In genomic region chr9:90870646-90871326, GRCh38 we compare ENCODE assay signal across 8 cellular contexts.
DNase-seq lines count a peak whose midpoint lies in the region; ATAC-seq and TF ChIP-seq lines count a peak whose summit lies in the region.

No MANE protein-coding gene starts in this region.

- H3K4me3 ChIP-seq in AG09309 (ENCODE audit: control insufficient read depth, low read depth, low read length) = no peak overlapping the region

- no peaks in the 10 kb centered on the region for H3K36me3 Mint-ChIP-seq in activated CD4-positive, alpha-beta memory T cell treated with anti-CD3 and anti-CD28 coated beads for 36 hours
- H3K36me3 Mint-ChIP-seq in osteocyte (ENCODE audit: unreplicated experiment) = no peaks in the 10 kb centered on the region

- H3K27me3 Mint-ChIP-seq in activated CD4-positive, alpha-beta memory T cell treated with anti-CD3 and anti-CD28 coated beads for 36 hours = peaks cover 9% of the 10 kb centered on the region
- peaks cover 49% of the 10 kb centered on the region for H3K27me3 Mint-ChIP-seq in osteocyte (ENCODE audit: unreplicated experiment)

- peak; percentile 87 for TF ChIP-seq CTCF in AG09309 (IDR thresholded peaks at IDR 0.05; ENCODE audit: control insufficient read depth, insufficient read depth, low read depth, low read length, missing control alignments)
- TF ChIP-seq CTCF in GM13977 (IDR thresholded peaks at IDR 0.05; ENCODE audit: extremely low read depth, insufficient read depth, missing control alignments) = peak; percentile 86
- TF ChIP-seq CTCF in osteocyte (IDR thresholded peaks at IDR 0.05) = peak; percentile 91

- DNase-seq in AG09309 (ENCODE audit: low read depth) (no peak), GM13977 (ENCODE audit: low spot score) (peak; percentile 62), NCI-H2196 (lab: John Stamatoyannopoulos, UW; ENCODE audit: unreplicated experiment) (peak; percentile 48), fibroblast of peridontal ligament (ENCODE audit: extremely low read depth) (peak; percentile 60), osteocyte (ENCODE audit: extremely low spot score, unreplicated experiment) (peak; percentile 25)
- DNase-seq in activated CD4-positive, alpha-beta memory T cell treated with anti-CD3 and anti-CD28 coated beads for 36 hours = peak; percentile 41

- CTCF ChIA-PET in activated CD4-positive, alpha-beta memory T cell treated with anti-CD3 and anti-CD28 coated beads for 36 hours (lab: Charles Lee) = interaction anchor here (0.6 to 2.5 kb wide), 15 partner anchors 8 to 1273 kb away, joined by 3 to 14 read pairs (median 4); no protein-coding TSS in a partner anchor

- ATAC-seq in HG03457 (IDR thresholded peaks at IDR 0.05; ENCODE audit: unreplicated experiment) (no peak), GM18858 (IDR thresholded peaks at IDR 0.05; ENCODE audit: unreplicated experiment) (no peak)

- in situ Hi-C loops in GM13977 (cut with MboI; ENCODE audit: low pct_unique_long_range_greater_than_20kb, low sequenced_read_pairs, unreplicated experiment) = loop anchor here (25.0 kb wide), 2 partner anchors 108 to 658 kb away; no protein-coding TSS in a partner anchor

- H3K4me3 Mint-ChIP-seq in activated CD4-positive, alpha-beta memory T cell treated with anti-CD3 and anti-CD28 coated beads for 36 hours = no peak overlapping the region
- H3K4me3 Mint-ChIP-seq in osteocyte (ENCODE audit: unreplicated experiment) = no peak overlapping the region

- H3K27ac Mint-ChIP-seq in activated CD4-positive, alpha-beta memory T cell treated with anti-CD3 and anti-CD28 coated beads for 36 hours = no peak overlapping the region
- no peak overlapping the region for H3K27ac Mint-ChIP-seq in osteocyte (ENCODE audit: unreplicated experiment)

- H3K9me3 Mint-ChIP-seq in activated CD4-positive, alpha-beta memory T cell treated with anti-CD3 and anti-CD28 coated beads for 36 hours = no peaks in the 10 kb centered on the region
- H3K9me3 Mint-ChIP-seq in osteocyte (ENCODE audit: unreplicated experiment) = no peaks in the 10 kb centered on the region

- intact Hi-C loops in activated CD4-positive, alpha-beta memory T cell treated with anti-CD3 and anti-CD28 coated beads for 36 hours (cut with micrococcal nuclease) = loop anchor here (2.0 to 5.0 kb wide), 4 partner anchors 116 to 1278 kb away; no protein-coding TSS in a partner anchor

- POLR2A ChIA-PET in activated CD4-positive, alpha-beta memory T cell treated with anti-CD3 and anti-CD28 coated beads for 36 hours (lab: Charles Lee) = no interaction called here

- no peaks in the 10 kb centered on the region for H3K4me1 Mint-ChIP-seq in activated CD4-positive, alpha-beta memory T cell treated with anti-CD3 and anti-CD28 coated beads for 36 hours (ENCODE audit: low read depth)
- H3K4me1 Mint-ChIP-seq in osteocyte (ENCODE audit: unreplicated experiment) = no peaks in the 10 kb centered on the region
